Comparison of ENCODE assay signal across 28 cellular contexts in the genomic region with DNA sequence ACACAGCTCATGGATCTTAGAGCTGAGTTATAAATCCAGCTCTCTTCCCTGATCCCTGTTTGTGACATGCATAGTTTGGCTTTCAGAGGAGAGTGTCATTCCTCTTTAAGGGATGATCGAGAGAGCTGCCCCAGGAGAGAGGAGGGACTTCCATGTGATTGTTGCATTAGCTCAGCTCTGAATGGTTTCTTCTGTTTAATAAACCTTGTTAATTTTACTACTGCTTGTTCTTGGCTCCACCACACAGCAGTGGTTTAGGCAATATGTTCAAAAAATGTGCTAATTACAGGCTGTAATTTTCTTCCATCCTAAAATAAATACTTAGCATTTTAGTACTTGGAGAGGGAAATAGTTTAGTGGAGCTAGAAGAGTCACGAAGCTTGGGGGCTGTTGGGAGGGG.
"Had no signal": no experiment of that assay in that cellular context is flagged by ENCODE, and none has a peak within 500 bp of the region (broad histone marks: within the 10 kb centered on the region; RNA-seq: fewer than 3 reads in every experiment).

No MANE protein-coding gene starts in this region.

- H3K9me3 Mint-ChIP-seq: activated B cell treated with CpG ODN at 0.5 μM for 24 hours; activated CD8-positive, alpha-beta T cell treated with anti-CD3 and anti-CD28 coated beads for 36 hours; activated T-cell treated with anti-CD3 and anti-CD28 coated beads, Interleukin-2, amount 50 U/mL, for 4 hours; activated T-helper 17 cell treated with anti-CD3 and anti-CD28 coated beads, Interleukin-2, amount 50 U/mL, for 72 hours; effector memory CD8-positive, alpha-beta T cell; T-helper 1 cell treated with Interleukin-12 subunit alpha and Interleukin-12 subunit beta and Interleukin-4 antibody, amounts not matched to agents 30 μg/mL and 1 μg/mL, for 36 hours had no signal

- H3K36me3 Mint-ChIP-seq: activated naive CD8-positive, alpha-beta T cell had no signal

- H3K27me3 Mint-ChIP-seq: activated CD8-positive, alpha-beta T cell treated with anti-CD3 and anti-CD28 coated beads for 36 hours had no signal

- H3K4me1 Mint-ChIP-seq: activated B cell treated with CpG ODN at 0.5 μM for 24 hours; activated T-helper 17 cell treated with anti-CD3 and anti-CD28 coated beads, Interleukin-2, amount 50 U/mL, for 72 hours had no signal

- H3K27me3 ChIP-seq: brain microvascular endothelial cell, foreskin keratinocyte, gastroesophageal sphincter, heart right ventricle, hepatocyte had no signal

- H3K9me3 ChIP-seq: gastroesophageal sphincter had no signal

- H3K4me3 ChIP-seq: gastroesophageal sphincter, heart right ventricle, hepatocyte had no signal

- H3K4me3 Mint-ChIP-seq: activated B cell treated with CpG ODN at 0.5 μM for 24 hours; activated CD8-positive, alpha-beta T cell treated with anti-CD3 and anti-CD28 coated beads for 36 hours; activated naive CD8-positive, alpha-beta T cell; activated T-cell treated with anti-CD3 and anti-CD28 coated beads, Interleukin-2, amount 50 U/mL, for 4 hours; activated T-helper 17 cell treated with anti-CD3 and anti-CD28 coated beads, Interleukin-2, amount 50 U/mL, for 72 hours; effector memory CD8-positive, alpha-beta T cell; T-helper 1 cell treated with Interleukin-12 subunit alpha and Interleukin-12 subunit beta and Interleukin-4 antibody, amounts not matched to agents 30 μg/mL and 1 μg/mL, for 36 hours had no signal

- H3K27ac Mint-ChIP-seq: activated B cell treated with CpG ODN at 0.5 μM for 24 hours; activated CD8-positive, alpha-beta T cell treated with anti-CD3 and anti-CD28 coated beads for 36 hours; activated naive CD8-positive, alpha-beta T cell; activated T-helper 17 cell treated with anti-CD3 and anti-CD28 coated beads, Interleukin-2, amount 50 U/mL, for 72 hours; effector memory CD8-positive, alpha-beta T cell; T-helper 1 cell treated with Interleukin-12 subunit alpha and Interleukin-12 subunit beta and Interleukin-4 antibody, amounts not matched to agents 30 μg/mL and 1 μg/mL, for 36 hours had no signal

- DNase-seq: activated B cell treated with CpG ODN at 0.5 μM for 24 hours; activated CD4-positive, alpha-beta T cell treated with anti-CD3 and anti-CD28 coated beads for 48 hours; activated CD4-positive, alpha-beta T cell treated with anti-CD3 and anti-CD28 coated beads, Interleukin-2, amount 50 U/mL, for 1 hour; activated CD4-positive, alpha-beta T cell treated with anti-CD3 and anti-CD28 coated beads, Interleukin-2, amount 50 U/mL, for 48 hours; activated CD8-positive, alpha-beta memory T cell treated with anti-CD3 and anti-CD28 coated beads for 24 hours; activated CD8-positive, alpha-beta T cell treated with anti-CD3 and anti-CD28 coated beads for 36 hours; activated effector memory CD4-positive, alpha-beta T cell treated with Interleukin-2 at 50 U/mL for 16 hours; activated gamma-delta T cell treated with Interleukin-2 at 50 U/mL for 16 hours; activated naive CD4-positive, alpha-beta T cell treated with anti-CD3 and anti-CD28 coated beads, Interleukin-2, amount 50 U/mL, for 16 hours; activated naive CD4-positive, alpha-beta T cell treated with Interleukin-2 at 50 U/mL for 16 hours; activated T-cell treated with anti-CD3 and anti-CD28 coated beads, Interleukin-2, amount 50 U/mL, for 4 hours; amniotic stem cell; brain microvascular endothelial cell; caudate nucleus; cortex of kidney; effector CD4-positive, alpha-beta T cell; effector memory CD8-positive, alpha-beta T cell; foreskin keratinocyte; heart right ventricle; T1000; WERI-Rb-1 had no signal

- H3K36me3 ChIP-seq: brain microvascular endothelial cell, gastroesophageal sphincter, heart right ventricle, WERI-Rb-1 had no signal

- ATAC-seq: activated CD4-positive, CD25-positive, alpha-beta regulatory T cell treated with anti-CD3 and anti-CD28 coated beads, Interleukin-2, amount 50 U/mL, for 24 hours; activated CD8-positive, alpha-beta T cell treated with anti-CD3 and anti-CD28 coated beads for 36 hours; activated T-cell treated with anti-CD3 and anti-CD28 coated beads, Interleukin-2, amount 50 U/mL, for 4 hours; activated T-helper 17 cell treated with anti-CD3 and anti-CD28 coated beads, Interleukin-2, amount 50 U/mL, for 72 hours; effector memory CD8-positive, alpha-beta T cell; esophagus mucosa; foreskin keratinocyte; gastroesophageal sphincter; heart right ventricle had no signal

- H3K27ac ChIP-seq: brain microvascular endothelial cell, foreskin keratinocyte, gastroesophageal sphincter, heart right ventricle, hepatocyte, WERI-Rb-1 had no signal

- H3K4me1 ChIP-seq: foreskin keratinocyte, gastroesophageal sphincter had no signal
